In genomic region chr1:183804916-183805734, GRCh38 we compare ENCODE assay signal across 1 cellular context.
TF ChIP-seq lines count a peak whose summit lies in the region.

RGL1 (plus strand) TSS chr1:183805120; CDS start chr1:183805298, 178 bp downstream.

TF ChIP-seq in endothelial cell of umbilical vein, 7 proteins besides CTCF, POLR2A, EP300 and RAD21:
- TF ChIP-seq GATA2 (IDR thresholded peaks at IDR 0.05; ENCODE audit: insufficient read depth, insufficient read length, low read depth, low read length) (no peak), POLR2AphosphoS5 (IDR thresholded peaks at IDR 0.05; ENCODE audit: insufficient read depth, low read depth, low read length) (peak; percentile 88), EZH2 (IDR thresholded peaks at IDR 0.05; ENCODE audit: borderline replicate concordance, low read depth, low read length, severe bottlenecking) (no peak), JUN (IDR thresholded peaks at IDR 0.05; ENCODE audit: borderline replicate concordance, insufficient read depth, insufficient read length, low read depth) (peak; percentile 16)
